In the genomic region with DNA sequence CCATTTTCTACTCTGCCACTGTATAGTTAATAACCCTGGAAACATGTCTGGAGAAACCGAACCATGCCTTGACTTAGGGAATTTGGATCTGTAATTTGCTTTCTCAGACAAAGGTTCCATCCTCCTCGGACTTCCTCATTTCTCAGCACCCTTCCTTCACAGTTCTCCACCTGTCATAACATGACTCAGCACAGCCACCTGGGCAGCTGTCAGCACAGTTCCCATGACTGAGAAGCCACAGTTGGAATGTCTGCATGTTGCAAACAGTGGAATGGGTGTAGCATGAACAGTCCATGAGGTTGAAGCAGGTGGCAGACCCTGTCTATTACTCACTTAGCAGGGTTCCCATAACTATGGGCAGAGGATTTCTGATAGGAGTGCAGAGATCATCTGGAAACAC, we compare ENCODE assay signal across 18 cellular contexts. TPM values are rescaled to one million over a fixed set of nuclear protein-coding genes. Genes with fewer than 3 reads are reported as not detected.
DNase-seq lines count a peak whose midpoint lies in the region; ATAC-seq, FAIRE-seq and TF ChIP-seq lines count a peak whose summit lies in the region.
"Had no signal": no experiment of that assay in that cellular context is flagged by ENCODE, and none has a peak within 500 bp of the region (broad histone marks: within the 10 kb centered on the region; RNA-seq: fewer than 3 reads in every experiment).

No MANE protein-coding gene starts in this region.

- TF ChIP-seq POLR2A in gastroesophageal sphincter (IDR thresholded peaks at IDR 0.05): no peak

- DNase-seq in HT-29 (ENCODE audit: low spot score): peak; percentile 90
- peak; percentile 95 for DNase-seq in bronchial epithelial cell (ENCODE audit: low read depth)
- DNase-seq in stimulated activated effector memory CD8-positive, alpha-beta T cell treated with anti-CD3 and anti-CD28 coated beads, Interleukin-12 subunit alpha, Interleukin-12 subunit beta, amount 100 ng/mL, for 72 hours (ENCODE audit: low spot score in 2 of 2): no peak
- no peak for DNase-seq in omental fat pad (ENCODE audit: low spot score)
- DNase-seq: activated CD4-positive, alpha-beta T cell treated with anti-CD3 and anti-CD28 coated beads for 1 hour; activated T-cell treated with anti-CD3 and anti-CD28 coated beads, Interleukin-2, amount 50 U/mL, for 72 hours; anterior cingulate cortex; heart right ventricle; mesenchymal stem cell; NCI-H146; NCI-H82; posterior cingulate gyrus; stimulated activated CD4-positive, alpha-beta T cell treated with anti-CD3 and anti-CD28 coated beads, Interleukin-2, amount 100 ng/mL, for 24 hours; stomach had no signal

- no peaks in the 10 kb centered on the region for H3K4me1 ChIP-seq in gastroesophageal sphincter
- H3K4me1 ChIP-seq: heart right ventricle, stomach had no signal

- H3K36me3 Mint-ChIP-seq in stimulated activated effector memory CD8-positive, alpha-beta T cell treated with anti-CD3 and anti-CD28 coated beads, Interleukin-12 subunit alpha, Interleukin-12 subunit beta, amount 100 ng/mL, for 72 hours: no peaks in the 10 kb centered on the region

- FAIRE-seq in bronchial epithelial cell (lab: Jason Lieb, UNC): peak; percentile 81
- FAIRE-seq: HTR-8/SVneo had no signal

- WGBS in gastroesophageal sphincter (ENCODE audit: low coverage in 1 of 2), 2 donors: 59 to 91% methylated on average over 2 of the region's 2 CpGs

- H3K4me3 ChIP-seq in bronchial epithelial cell (ENCODE audit: low read depth, low read length): no peak overlapping the region
- H3K4me3 ChIP-seq in gastroesophageal sphincter: no peak overlapping the region
- H3K4me3 ChIP-seq: heart right ventricle, stomach had no signal

- TF ChIP-seq CTCF in bronchial epithelial cell (IDR thresholded peaks at IDR 0.05; ENCODE audit: insufficient read depth, low read length, severe bottlenecking): no peak
- no peak for TF ChIP-seq CTCF in omental fat pad (IDR thresholded peaks at IDR 0.05)
- TF ChIP-seq CTCF in gastroesophageal sphincter (IDR thresholded peaks at IDR 0.05): no peak

- no peak for TF ChIP-seq EP300 in gastroesophageal sphincter (IDR thresholded peaks at IDR 0.05)

- no peak overlapping the region for H3K4me3 Mint-ChIP-seq in stimulated activated effector memory CD8-positive, alpha-beta T cell treated with anti-CD3 and anti-CD28 coated beads, Interleukin-12 subunit alpha, Interleukin-12 subunit beta, amount 100 ng/mL, for 72 hours
- H3K4me3 Mint-ChIP-seq: activated T-cell treated with anti-CD3 and anti-CD28 coated beads, Interleukin-2, amount 50 U/mL, for 72 hours had no signal

- peaks cover 3% of the 10 kb centered on the region for H3K9me3 Mint-ChIP-seq in stimulated activated effector memory CD8-positive, alpha-beta T cell treated with anti-CD3 and anti-CD28 coated beads, Interleukin-12 subunit alpha, Interleukin-12 subunit beta, amount 100 ng/mL, for 72 hours

- no peaks in the 10 kb centered on the region for H3K9me3 ChIP-seq in gastroesophageal sphincter
- H3K9me3 ChIP-seq: stomach had no signal

- no peaks in the 10 kb centered on the region for H3K4me1 Mint-ChIP-seq in stimulated activated effector memory CD8-positive, alpha-beta T cell treated with anti-CD3 and anti-CD28 coated beads, Interleukin-12 subunit alpha, Interleukin-12 subunit beta, amount 100 ng/mL, for 72 hours

- H3K27ac Mint-ChIP-seq in stimulated activated effector memory CD8-positive, alpha-beta T cell treated with anti-CD3 and anti-CD28 coated beads, Interleukin-12 subunit alpha, Interleukin-12 subunit beta, amount 100 ng/mL, for 72 hours: no peak overlapping the region
- H3K27ac Mint-ChIP-seq: activated T-cell treated with anti-CD3 and anti-CD28 coated beads, Interleukin-2, amount 50 U/mL, for 72 hours had no signal

- no peak overlapping the region for H3K27ac ChIP-seq in gastroesophageal sphincter
- H3K27ac ChIP-seq: heart right ventricle, stomach had no signal

- H3K27me3 ChIP-seq in bronchial epithelial cell (ENCODE audit: control insufficient read depth, insufficient read depth, low read length) (no peaks in the 10 kb centered on the region), gastroesophageal sphincter (no peaks in the 10 kb centered on the region)
- H3K27me3 ChIP-seq: heart right ventricle, stomach had no signal

- H3K36me3 ChIP-seq in bronchial epithelial cell (ENCODE audit: control insufficient read depth, insufficient read depth, low read length) (no peaks in the 10 kb centered on the region), gastroesophageal sphincter (no peaks in the 10 kb centered on the region)
- H3K36me3 ChIP-seq: heart right ventricle, stomach had no signal

- ATAC-seq in GM19395 (IDR thresholded peaks at IDR 0.05; ENCODE audit: unreplicated experiment) (peak; percentile 61), omental fat pad (ENCODE audit: low FRiP score) (no peak), HG02623 (IDR thresholded peaks at IDR 0.05; ENCODE audit: unreplicated experiment) (no peak), gastroesophageal sphincter (no peak)
- peak; percentile 16 for ATAC-seq in stimulated activated effector memory CD8-positive, alpha-beta T cell treated with anti-CD3 and anti-CD28 coated beads, Interleukin-12 subunit alpha, Interleukin-12 subunit beta, amount 100 ng/mL, for 72 hours
- ATAC-seq: activated T-cell treated with anti-CD3 and anti-CD28 coated beads, Interleukin-2, amount 50 U/mL, for 72 hours; heart right ventricle had no signal

RNA-seq across cellular contexts. Expression of a gene that starts 0.6 kb away (rescaled TPM):
- not detected in 2 replicates for total RNA-seq in HT-29 (2014; rRNA removed; shearing (Covaris generic))
- total RNA-seq in bronchial epithelial cell (0.26 TPM in 1 of 2 replicates, not detected in the other), omental fat pad (under 1 TPM in 1 of 4 donors, not detected in 3; 0.95 TPM), gastroesophageal sphincter (not detected)
- total RNA-seq: activated T-cell treated with anti-CD3 and anti-CD28 coated beads, Interleukin-2, amount 50 U/mL, for 72 hours; heart right ventricle; stomach had no signal

RNA-seq across cellular contexts. Expression of a gene that starts 31.2 kb away (rescaled TPM):
- not detected in 2 replicates for total RNA-seq in HT-29 (2014; rRNA removed; shearing (Covaris generic))
- not detected in 2 replicates for total RNA-seq in bronchial epithelial cell
- 1 to 10 TPM in 1 of 4 donors, under 1 TPM in 3; 0.25 to 1.1 (median 0.53) TPM for total RNA-seq in omental fat pad
- total RNA-seq in gastroesophageal sphincter: under 1 TPM in 3 of 4 donors, not detected in 1; 0.12 to 0.15 (median 0.13) TPM
- total RNA-seq: activated T-cell treated with anti-CD3 and anti-CD28 coated beads, Interleukin-2, amount 50 U/mL, for 72 hours had no signal

RNA-seq across cellular contexts. Expression of a gene that starts 58.0 kb away (rescaled TPM):
- total RNA-seq in HT-29 (2014; rRNA removed; shearing (Covaris generic)): 0.08 and 0.36 TPM in 2 replicates
- total RNA-seq in bronchial epithelial cell: not detected in 2 replicates
- not detected for total RNA-seq in omental fat pad
- total RNA-seq in gastroesophageal sphincter: not detected
- total RNA-seq: activated T-cell treated with anti-CD3 and anti-CD28 coated beads, Interleukin-2, amount 50 U/mL, for 72 hours; heart right ventricle; stomach had no signal

Comparison
In these comparisons a context has a peak if more than half of its experiments do, and no peak if none do; other contexts are left out.
1. ATAC-seq: peak in GM19395 (single experiment) and stimulated activated effector memory CD8-positive, alpha-beta T cell treated with anti-CD3 and anti-CD28 coated beads, Interleukin-12 subunit alpha, Interleukin-12 subunit beta, amount 100 ng/mL, for 72 hours (single experiment); none in omental fat pad (single experiment), HG02623 (single experiment) and gastroesophageal sphincter (single experiment).
2. DNase-seq: peak in HT-29 (single experiment) and bronchial epithelial cell (single experiment); none in stimulated activated effector memory CD8-positive, alpha-beta T cell treated with anti-CD3 and anti-CD28 coated beads, Interleukin-12 subunit alpha, Interleukin-12 subunit beta, amount 100 ng/mL, for 72 hours (0 of 2) and omental fat pad (single experiment).